8 cellular contexts compared by ENCODE assay signal in genomic region chr19:52690395-52691214, GRCh38. TPM values are rescaled to one million over a fixed set of nuclear protein-coding genes. Genes with fewer than 3 reads are reported as not detected.
A peak's percentile ranks its signal among the peaks of the same experiment; 100 is the strongest.
DNase-seq lines count a peak whose midpoint lies in the region; ATAC-seq, FAIRE-seq and TF ChIP-seq lines count a peak whose summit lies in the region.

No MANE protein-coding gene starts in this region.

- H3K27ac ChIP-seq in coronary artery: peak overlapping the region; percentile 84 to 97

- peak overlapping the region; percentile 79 for H3K4me3 ChIP-seq in coronary artery

- H3K27ac Mint-ChIP-seq in activated CD4-positive, alpha-beta T cell treated with anti-CD3 and anti-CD28 coated beads, Interleukin-2, amount 10 ng/mL, durations not matched to agents 7 days and 5 days: peak overlapping the region; percentile 96

- DNase-seq in NCI-H345 treated with DMSO at 0.1 percent for 48 hours (lab: John Stamatoyannopoulos, UW; ENCODE audit: unreplicated experiment) (peak; percentile 50), coronary artery (ENCODE audit: low spot score) (peak; percentile 96), left colon (peak; percentile 92 to 96)
- peak; percentile 94 for DNase-seq in activated CD4-positive, alpha-beta T cell treated with anti-CD3 and anti-CD28 coated beads, Interleukin-2, amount 10 ng/mL, durations not matched to agents 7 days and 5 days
- peak; percentile 73 to 88 (median 84) for DNase-seq in stimulated activated CD4-positive, alpha-beta T cell treated with anti-CD3 and anti-CD28 coated beads, Interleukin-1b, Interleukin-23, amount 100 ng/mL, for 24 hours (ENCODE audit: low read depth in 4 of 4, low spot score in 1 of 4)

- H3K27me3 Mint-ChIP-seq in activated CD4-positive, alpha-beta T cell treated with anti-CD3 and anti-CD28 coated beads, Interleukin-2, amount 10 ng/mL, durations not matched to agents 7 days and 5 days: no peaks in the 10 kb centered on the region

- CTCF ChIA-PET in activated CD4-positive, alpha-beta T cell treated with anti-CD3 and anti-CD28 coated beads, Interleukin-2, amount 10 ng/mL, durations not matched to agents 7 days and 5 days (lab: Charles Lee): no interaction called here

- H3K4me1 Mint-ChIP-seq in activated CD4-positive, alpha-beta T cell treated with anti-CD3 and anti-CD28 coated beads, Interleukin-2, amount 10 ng/mL, durations not matched to agents 7 days and 5 days: peaks cover 31% of the 10 kb centered on the region

- peak overlapping the region; percentile 98 for H3K4me3 Mint-ChIP-seq in activated CD4-positive, alpha-beta T cell treated with anti-CD3 and anti-CD28 coated beads, Interleukin-2, amount 10 ng/mL, durations not matched to agents 7 days and 5 days

- no peak for TF ChIP-seq CTCF in coronary artery (IDR thresholded peaks at IDR 0.05)

- FAIRE-seq in A204.1 (lab: Jason Lieb, UNC): peak; percentile 3

- H3K9me3 Mint-ChIP-seq in activated CD4-positive, alpha-beta T cell treated with anti-CD3 and anti-CD28 coated beads, Interleukin-2, amount 10 ng/mL, durations not matched to agents 7 days and 5 days: peaks cover 10% of the 10 kb centered on the region

- H3K36me3 Mint-ChIP-seq in activated CD4-positive, alpha-beta T cell treated with anti-CD3 and anti-CD28 coated beads, Interleukin-2, amount 10 ng/mL, durations not matched to agents 7 days and 5 days (ENCODE audit: low read depth): peaks cover 35% of the 10 kb centered on the region

- POLR2A ChIA-PET in activated CD4-positive, alpha-beta T cell treated with anti-CD3 and anti-CD28 coated beads, Interleukin-2, amount 10 ng/mL, durations not matched to agents 7 days and 5 days (lab: Charles Lee): no interaction called here

- ATAC-seq in GM18873 (IDR thresholded peaks at IDR 0.05; ENCODE audit: low FRiP score, unreplicated experiment) (peak; percentile 54), HG03159 (IDR thresholded peaks at IDR 0.05; ENCODE audit: unreplicated experiment) (peak; percentile 91), left colon (peak; percentile 99)

- intact Hi-C loops in left colon (cut with DNase I, micrococcal nuclease): no loop called here

RNA-seq across cellular contexts. Expression of gene ZNF611, which starts 44.2 kb away (rescaled TPM):
- 10 to 100 TPM; 30.2 to 34.9 TPM for total RNA-seq in activated CD4-positive, alpha-beta T cell treated with anti-CD3 and anti-CD28 coated beads, Interleukin-2, amount 10 ng/mL, durations not matched to agents 7 days and 5 days
- 10 to 100 TPM; 13.1 to 15.6 TPM for total RNA-seq in left colon

RNA-seq across cellular contexts. Expression of gene ZNF83, which starts 52.5 kb away (rescaled TPM):
- 10 to 100 TPM; 57.8 to 60.5 TPM for total RNA-seq in activated CD4-positive, alpha-beta T cell treated with anti-CD3 and anti-CD28 coated beads, Interleukin-2, amount 10 ng/mL, durations not matched to agents 7 days and 5 days
- total RNA-seq in left colon: 10 to 100 TPM in 1 of 2 donors, 1 to 10 TPM in 1; 9.8 to 20.2 TPM

Comparison
In these comparisons a context has a peak if more than half of its experiments do, and no peak if none do; other contexts are left out.
1. Peak in every context shown above with its lines: DNase-seq, ATAC-seq, H3K4me3 ChIP-seq and H3K27ac ChIP-seq.